Comparison of ENCODE assay signal across 1 cellular context in the genomic region with DNA sequence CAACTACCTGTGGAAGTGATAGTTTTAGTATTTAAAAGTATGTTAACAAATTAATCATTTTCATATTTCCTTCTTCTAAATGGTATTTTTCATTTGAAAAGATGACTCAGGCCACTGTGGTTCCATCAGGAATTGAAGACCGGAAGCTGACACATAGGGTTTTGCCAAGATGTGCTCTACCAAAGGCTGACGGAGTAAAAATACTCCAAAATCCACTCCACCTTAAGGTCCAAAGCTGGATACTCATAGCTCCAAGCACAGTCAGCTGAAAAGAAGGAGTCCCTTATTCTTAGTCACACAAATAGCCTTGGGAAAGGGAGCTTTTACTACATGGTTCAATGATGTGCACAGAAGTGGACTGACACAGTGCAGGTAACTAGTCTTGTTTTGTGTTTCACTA.
TF ChIP-seq lines count a peak whose summit lies in the region.

No MANE protein-coding gene starts in this region.

TF ChIP-seq in SK-N-SH, 30 proteins besides CTCF, POLR2A, EP300 and RAD21 (continued from another document):
- TF ChIP-seq, protein P1, sequence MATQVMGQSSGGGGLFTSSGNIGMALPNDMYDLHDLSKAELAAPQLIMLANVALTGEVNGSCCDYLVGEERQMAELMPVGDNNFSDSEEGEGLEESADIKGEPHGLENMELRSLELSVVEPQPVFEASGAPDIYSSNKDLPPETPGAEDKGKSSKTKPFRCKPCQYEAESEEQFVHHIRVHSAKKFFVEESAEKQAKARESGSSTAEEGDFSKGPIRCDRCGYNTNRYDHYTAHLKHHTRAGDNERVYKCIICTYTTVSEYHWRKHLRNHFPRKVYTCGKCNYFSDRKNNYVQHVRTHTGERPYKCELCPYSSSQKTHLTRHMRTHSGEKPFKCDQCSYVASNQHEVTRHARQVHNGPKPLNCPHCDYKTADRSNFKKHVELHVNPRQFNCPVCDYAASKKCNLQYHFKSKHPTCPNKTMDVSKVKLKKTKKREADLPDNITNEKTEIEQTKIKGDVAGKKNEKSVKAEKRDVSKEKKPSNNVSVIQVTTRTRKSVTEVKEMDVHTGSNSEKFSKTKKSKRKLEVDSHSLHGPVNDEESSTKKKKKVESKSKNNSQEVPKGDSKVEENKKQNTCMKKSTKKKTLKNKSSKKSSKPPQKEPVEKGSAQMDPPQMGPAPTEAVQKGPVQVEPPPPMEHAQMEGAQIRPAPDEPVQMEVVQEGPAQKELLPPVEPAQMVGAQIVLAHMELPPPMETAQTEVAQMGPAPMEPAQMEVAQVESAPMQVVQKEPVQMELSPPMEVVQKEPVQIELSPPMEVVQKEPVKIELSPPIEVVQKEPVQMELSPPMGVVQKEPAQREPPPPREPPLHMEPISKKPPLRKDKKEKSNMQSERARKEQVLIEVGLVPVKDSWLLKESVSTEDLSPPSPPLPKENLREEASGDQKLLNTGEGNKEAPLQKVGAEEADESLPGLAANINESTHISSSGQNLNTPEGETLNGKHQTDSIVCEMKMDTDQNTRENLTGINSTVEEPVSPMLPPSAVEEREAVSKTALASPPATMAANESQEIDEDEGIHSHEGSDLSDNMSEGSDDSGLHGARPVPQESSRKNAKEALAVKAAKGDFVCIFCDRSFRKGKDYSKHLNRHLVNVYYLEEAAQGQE (IDR thresholded peaks at IDR 0.05; ENCODE audit: low read depth, low read length), result no peak
- TF ChIP-seq SIN3A (IDR thresholded peaks at IDR 0.05; ENCODE audit: borderline replicate concordance, low read depth, low read length) (no peak), TEAD4 (IDR thresholded peaks at IDR 0.05; ENCODE audit: borderline replicate concordance, insufficient read depth) (no peak), POLR2AphosphoS5 (IDR thresholded peaks at IDR 0.05; ENCODE audit: low read depth, low read length) (no peak), YY1 (IDR thresholded peaks at IDR 0.05; ENCODE audit: low read depth) (no peak), FOXM1 (IDR thresholded peaks at IDR 0.05; ENCODE audit: low read depth) (no peak)
- TF ChIP-seq, protein P2, sequence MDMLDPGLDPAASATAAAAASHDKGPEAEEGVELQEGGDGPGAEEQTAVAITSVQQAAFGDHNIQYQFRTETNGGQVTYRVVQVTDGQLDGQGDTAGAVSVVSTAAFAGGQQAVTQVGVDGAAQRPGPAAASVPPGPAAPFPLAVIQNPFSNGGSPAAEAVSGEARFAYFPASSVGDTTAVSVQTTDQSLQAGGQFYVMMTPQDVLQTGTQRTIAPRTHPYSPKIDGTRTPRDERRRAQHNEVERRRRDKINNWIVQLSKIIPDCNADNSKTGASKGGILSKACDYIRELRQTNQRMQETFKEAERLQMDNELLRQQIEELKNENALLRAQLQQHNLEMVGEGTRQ (IDR thresholded peaks at IDR 0.05; ENCODE audit: borderline replicate concordance, low read depth, low read length), result no peak
